15 cellular contexts compared by ENCODE assay signal in the genomic region with DNA sequence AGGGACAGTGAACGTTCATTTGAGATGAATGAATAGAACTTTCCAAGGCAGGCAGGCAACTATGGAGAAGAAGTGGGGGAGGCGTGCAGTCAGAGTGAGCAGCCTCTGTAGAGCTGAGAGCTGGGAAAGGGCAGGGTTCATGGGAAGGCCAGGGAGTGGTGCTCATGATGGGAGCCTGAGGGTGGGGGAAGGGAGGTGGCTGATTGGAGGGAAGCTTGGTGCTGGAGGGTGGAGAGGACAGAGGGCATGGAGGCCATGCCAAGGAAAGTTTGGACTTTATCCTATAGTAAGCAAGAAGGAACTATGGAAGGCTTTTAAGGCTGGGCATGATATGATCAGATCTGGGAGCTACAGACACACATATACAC. TPM values are rescaled to one million over a fixed set of nuclear protein-coding genes. Genes with fewer than 3 reads are reported as not detected.
A peak's percentile ranks its signal among the peaks of the same experiment; 100 is the strongest.
DNase-seq lines count a peak whose midpoint lies in the region; TF ChIP-seq lines count a peak whose summit lies in the region.
"Had no signal": no experiment of that assay in that cellular context is flagged by ENCODE, and none has a peak within 500 bp of the region (broad histone marks: within the 10 kb centered on the region; RNA-seq: fewer than 3 reads in every experiment).

No MANE protein-coding gene starts in this region.

- no peak overlapping the region for H2AFZ ChIP-seq in osteoblast (ENCODE audit: low read length)

- TF ChIP-seq CTCF in 22Rv1 (IDR thresholded peaks at IDR 0.05), result no peak
- no peak for TF ChIP-seq CTCF in RWPE1 (conservative IDR thresholded peaks at IDR 0.05; ENCODE audit: low read depth)
- no peak for TF ChIP-seq CTCF in osteoblast (IDR thresholded peaks at IDR 0.05; ENCODE audit: extremely low read depth, low read depth, low read length)

- DNase-seq in RWPE1 (ENCODE audit: low spot score) (no peak), left kidney (ENCODE audit: low read depth, low spot score) (peak; percentile 68), osteoblast (ENCODE audit: insufficient read length, low spot score, missing footprints) (no peak), DMS53 treated with DMSO at 0.1 percent for 48 hours (lab: John Stamatoyannopoulos, UW; ENCODE audit: unreplicated experiment) (no peak), cortex of kidney (lab: John Stamatoyannopoulos, UW) (no peak)
- DNase-seq in activated effector memory CD4-positive, alpha-beta T cell treated with anti-CD3 and anti-CD28 coated beads, Interleukin-2, amount 50 U/mL, for 16 hours, result no peak
- DNase-seq in activated naive CD4-positive, alpha-beta T cell treated with Interleukin-2 at 50 U/mL for 16 hours, result no peak
- DNase-seq: activated CD4-positive, alpha-beta T cell treated with anti-CD3 and anti-CD28 coated beads, Interleukin-2, amount 10 ng/mL, durations not matched to agents 7 days and 5 days; activated T-cell treated with anti-CD3 and anti-CD28 coated beads, Interleukin-2, amount 50 U/mL, for 1 hour; mesendoderm; NCI-H2081; pancreas; stimulated activated naive B cell treated with anti-CD40 and anti-IgM and Interleukin-4, amounts not matched to agents 10 μg/mL and 1 μg/mL and 100 μg/mL, for 72 hours had no signal

- H3K4me2 ChIP-seq in osteoblast (ENCODE audit: insufficient read depth, low read length), result peak overlapping the region; percentile 28
- H3K4me2 ChIP-seq: smooth muscle cell had no signal

- no peak overlapping the region for H3K4me3 ChIP-seq in osteoblast (ENCODE audit: insufficient read depth, low read length)
- H3K4me3 ChIP-seq: pancreas, smooth muscle cell had no signal

- no peaks in the 10 kb centered on the region for H3K79me2 ChIP-seq in osteoblast (ENCODE audit: insufficient read depth, low read length)

- no peaks in the 10 kb centered on the region for H3K9me3 ChIP-seq in osteoblast (ENCODE audit: low read depth, low read length)
- H3K9me3 ChIP-seq: pancreas had no signal

- peaks cover 16% of the 10 kb centered on the region for H3K4me1 ChIP-seq in osteoblast (ENCODE audit: insufficient read depth, low read length)

- peaks cover 26% of the 10 kb centered on the region for H3K27me3 ChIP-seq in osteoblast (ENCODE audit: insufficient read depth, low read length)
- H3K27me3 ChIP-seq: pancreas had no signal

- H3K27ac ChIP-seq in 22Rv1 (peak overlapping the region; percentile 91), RWPE1 (peak overlapping the region; percentile 8; the same call in 1 of the 2 replicates), osteoblast (ENCODE audit: low read depth, low read length) (no peak overlapping the region)
- H3K27ac ChIP-seq: pancreas had no signal

- H4K20me1 ChIP-seq in osteoblast (ENCODE audit: insufficient read depth, low read length), result no peaks in the 10 kb centered on the region

- POLR2A ChIA-PET in RWPE1 (lab: Yijun Ruan, JAX; ENCODE audit: low non-redundant PET), result no interaction called here

- H3K36me3 ChIP-seq in osteoblast (ENCODE audit: insufficient read depth, low read length), result no peaks in the 10 kb centered on the region
- H3K36me3 ChIP-seq: pancreas had no signal

- CTCF ChIA-PET in RWPE1 (lab: Yijun Ruan, JAX), result no interaction called here

RNA-seq across cellular contexts. Expression of a gene that starts 47.6 kb away (rescaled TPM):
- total RNA-seq in osteoblast, result 3.6 and 3.8 TPM in 2 replicates
